ENCODE assay signal across 7 cellular contexts in the genomic region with DNA sequence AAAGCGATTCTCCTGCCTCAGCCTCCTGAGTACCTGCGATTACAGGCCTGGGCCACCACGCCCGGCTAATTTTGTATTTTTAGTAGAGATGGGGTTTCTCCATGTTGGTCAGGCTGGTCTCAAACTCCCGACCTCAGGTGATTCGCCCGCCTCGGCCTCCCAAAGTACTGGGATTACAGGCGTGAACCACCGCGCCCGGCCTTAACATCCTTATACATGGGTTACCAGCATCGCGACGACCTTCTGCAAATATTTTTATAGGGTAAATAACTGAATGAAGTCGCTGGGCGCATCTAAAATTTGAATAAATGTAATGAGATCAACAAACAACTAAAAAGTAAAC. TPM values are rescaled to one million over a fixed set of nuclear protein-coding genes. Genes with fewer than 3 reads are reported as not detected.
DNase-seq lines count a peak whose midpoint lies in the region; ATAC-seq and TF ChIP-seq lines count a peak whose summit lies in the region.
"Not testable (repeated sequence)": the region's sequence is repeated elsewhere in the genome, so short reads cannot be mapped to it uniquely, and the experiment has no call there.

No MANE protein-coding gene starts in this region.

- H3K9me2 ChIP-seq in GM23248 (ENCODE audit: insufficient read depth); SK-N-SH: not testable (repeated sequence)

- TF ChIP-seq EP300 in SK-N-SH (IDR thresholded peaks at IDR 0.05; ENCODE audit: borderline replicate concordance in 1 of 2, low read depth in 1 of 2, low read length in 1 of 2), result not testable (repeated sequence)

- peak overlapping the region; percentile 89 for H2AFZ ChIP-seq in GM23248
- H2AFZ ChIP-seq in SK-N-SH (ENCODE audit: low read depth), result peak overlapping the region; percentile 92; the same call in 1 of the 2 replicates

- DNase-seq in GM23248; SK-N-SH; immature natural killer cell; nephron progenitor cell; stimulated activated effector memory CD8-positive, alpha-beta T cell treated with anti-CD3 and anti-CD28 coated beads, Interleukin-12 subunit alpha, Interleukin-12 subunit beta, amount 100 ng/mL, for 72 hours (ENCODE audit: low spot score in 2 of 2): not testable (repeated sequence)
- DNase-seq in activated naive CD4-positive, alpha-beta T cell treated with anti-CD3 and anti-CD28 coated beads, Interleukin-2, amount 10 ng/mL, durations not matched to agents 7 days and 5 days, result peak; percentile 21

- H3K36me3 Mint-ChIP-seq in activated naive CD4-positive, alpha-beta T cell treated with anti-CD3 and anti-CD28 coated beads, Interleukin-2, amount 10 ng/mL, durations not matched to agents 7 days and 5 days; dendritic cell treated with granulocyte-macrophage colony-stimulating factor and Interleukin-4, amounts not matched to agents 40 ng/mL and 50 ng/mL, for 4 days (ENCODE audit: low read depth); immature natural killer cell; nephron progenitor cell (ENCODE audit: low read depth); stimulated activated effector memory CD8-positive, alpha-beta T cell treated with anti-CD3 and anti-CD28 coated beads, Interleukin-12 subunit alpha, Interleukin-12 subunit beta, amount 100 ng/mL, for 72 hours: not testable (repeated sequence)

- not testable (repeated sequence) for H3K4me1 ChIP-seq in GM23248 (ENCODE audit: insufficient read depth); SK-N-SH (ENCODE audit: control insufficient read depth in 1 of 2, insufficient read depth in 2 of 2, low read depth in 1 of 2, low read length in 1 of 2)

- H3K9ac ChIP-seq in GM23248, SK-N-SH: not testable (repeated sequence)

- POLR2A ChIA-PET in SK-N-SH (lab: Yijun Ruan, JAX), result interaction anchor here (0.5 to 1.8 kb wide), 8 partner anchors 24 to 691 kb away, joined by 3 to 25 read pairs (median 4); partner anchors contain the start of gene RHOBTB3

- H3K4me2 ChIP-seq in GM23248 (ENCODE audit: unreplicated experiment), result not testable (repeated sequence)
- peak overlapping the region; percentile 86 for H3K4me2 ChIP-seq in SK-N-SH

- not testable (repeated sequence) for ATAC-seq in stimulated activated effector memory CD8-positive, alpha-beta T cell treated with anti-CD3 and anti-CD28 coated beads, Interleukin-12 subunit alpha, Interleukin-12 subunit beta, amount 100 ng/mL, for 72 hours

- H3K27ac Mint-ChIP-seq in activated naive CD4-positive, alpha-beta T cell treated with anti-CD3 and anti-CD28 coated beads, Interleukin-2, amount 10 ng/mL, durations not matched to agents 7 days and 5 days, result peak overlapping the region; percentile 95
- peak overlapping the region; percentile 92 for H3K27ac Mint-ChIP-seq in dendritic cell treated with granulocyte-macrophage colony-stimulating factor and Interleukin-4, amounts not matched to agents 40 ng/mL and 50 ng/mL, for 4 days
- H3K27ac Mint-ChIP-seq in immature natural killer cell, result peak overlapping the region; percentile 90 to 95 (median 92)
- not testable (repeated sequence) for H3K27ac Mint-ChIP-seq in nephron progenitor cell
- H3K27ac Mint-ChIP-seq in stimulated activated effector memory CD8-positive, alpha-beta T cell treated with anti-CD3 and anti-CD28 coated beads, Interleukin-12 subunit alpha, Interleukin-12 subunit beta, amount 100 ng/mL, for 72 hours, result peak overlapping the region; percentile 91

- H4K20me1 ChIP-seq in GM23248 (ENCODE audit: insufficient read depth); SK-N-SH (ENCODE audit: insufficient read depth): not testable (repeated sequence)

- not testable (repeated sequence) for TF ChIP-seq CTCF in SK-N-SH (IDR thresholded peaks at IDR 0.05); nephron progenitor cell (IDR thresholded peaks at IDR 0.05)

- peak overlapping the region; percentile 75 for H3K4me3 ChIP-seq in GM23248
- peak overlapping the region in 1 of 2 experiments; percentile 66; a peak in 2 of 4 replicates for H3K4me3 ChIP-seq in SK-N-SH (ENCODE audit: low read depth in 2 of 2, low read length in 1 of 2)

- in situ Hi-C loops in GM23248 (cut with MboI), result not testable (repeated sequence)

- not testable (repeated sequence) for H3K9me3 ChIP-seq in GM23248 (ENCODE audit: low read depth); SK-N-SH

- TF ChIP-seq RAD21 in SK-N-SH (IDR thresholded peaks at IDR 0.05; ENCODE audit: low read length), result not testable (repeated sequence)

- not testable (repeated sequence) for H3K79me2 ChIP-seq in GM23248 (ENCODE audit: insufficient read depth); SK-N-SH (ENCODE audit: insufficient read depth)

- not testable (repeated sequence) for H3K36me3 ChIP-seq in GM23248 (ENCODE audit: low read depth); SK-N-SH (replicated peaks in 1 of 2; ENCODE audit: control insufficient read depth in 1 of 2, insufficient read depth in 2 of 2, low read length in 1 of 2)

- not testable (repeated sequence) for H3K27me3 ChIP-seq in GM23248 (replicated peaks; ENCODE audit: insufficient read depth); SK-N-SH (ENCODE audit: insufficient read depth)

- intact Hi-C loops in dendritic cell treated with granulocyte-macrophage colony-stimulating factor and Interleukin-4, amounts not matched to agents 40 ng/mL and 50 ng/mL, for 4 days (cut with micrococcal nuclease), result loop anchor here (2.0 to 10.0 kb wide), 3 partner anchors 197 to 959 kb away; partner anchors contain the start of gene ELL2

- 93% methylated on average over 16 to 17 of the region's 17 CpGs for WGBS in GM23248 (ENCODE audit: low coverage in 1 of 2, low lambda C conversion rate in 2 of 2, missing lambda C conversion rate in 2 of 2), 2 experiments
- 89% methylated on average over 17 of the region's 17 CpGs for WGBS in SK-N-SH (ENCODE audit: low lambda C conversion rate)

- peaks cover 45% of the 10 kb centered on the region for H3K4me1 Mint-ChIP-seq in activated naive CD4-positive, alpha-beta T cell treated with anti-CD3 and anti-CD28 coated beads, Interleukin-2, amount 10 ng/mL, durations not matched to agents 7 days and 5 days
- H3K4me1 Mint-ChIP-seq in dendritic cell treated with granulocyte-macrophage colony-stimulating factor and Interleukin-4, amounts not matched to agents 40 ng/mL and 50 ng/mL, for 4 days (ENCODE audit: low read depth); nephron progenitor cell: not testable (repeated sequence)
- H3K4me1 Mint-ChIP-seq in immature natural killer cell, result peaks cover 19 to 35% of the 10 kb centered on the region in 2 donors
- H3K4me1 Mint-ChIP-seq in stimulated activated effector memory CD8-positive, alpha-beta T cell treated with anti-CD3 and anti-CD28 coated beads, Interleukin-12 subunit alpha, Interleukin-12 subunit beta, amount 100 ng/mL, for 72 hours, result peaks cover 12% of the 10 kb centered on the region

- not testable (repeated sequence) for H3K9me3 Mint-ChIP-seq in activated naive CD4-positive, alpha-beta T cell treated with anti-CD3 and anti-CD28 coated beads, Interleukin-2, amount 10 ng/mL, durations not matched to agents 7 days and 5 days; dendritic cell treated with granulocyte-macrophage colony-stimulating factor and Interleukin-4, amounts not matched to agents 40 ng/mL and 50 ng/mL, for 4 days; immature natural killer cell; nephron progenitor cell; stimulated activated effector memory CD8-positive, alpha-beta T cell treated with anti-CD3 and anti-CD28 coated beads, Interleukin-12 subunit alpha, Interleukin-12 subunit beta, amount 100 ng/mL, for 72 hours

- H3K27ac ChIP-seq in GM23248, result 0 out of 2 replicates have a peak overlapping the region, but pooled peaks have one; percentile 9
- H3K27ac ChIP-seq in SK-N-SH (ENCODE audit: low read depth in 2 of 2, low read length in 1 of 2), result peak overlapping the region in 1 of 2 experiments; percentile 31; a peak in 1 of 4 replicates

- peak overlapping the region; percentile 77 for H3K4me3 Mint-ChIP-seq in activated naive CD4-positive, alpha-beta T cell treated with anti-CD3 and anti-CD28 coated beads, Interleukin-2, amount 10 ng/mL, durations not matched to agents 7 days and 5 days
- H3K4me3 Mint-ChIP-seq in dendritic cell treated with granulocyte-macrophage colony-stimulating factor and Interleukin-4, amounts not matched to agents 40 ng/mL and 50 ng/mL, for 4 days, result not testable (repeated sequence)
- H3K4me3 Mint-ChIP-seq in immature natural killer cell (peak overlapping the region; percentile 86 to 92 (median 88)), nephron progenitor cell (peak overlapping the region; percentile 28)
- H3K4me3 Mint-ChIP-seq in stimulated activated effector memory CD8-positive, alpha-beta T cell treated with anti-CD3 and anti-CD28 coated beads, Interleukin-12 subunit alpha, Interleukin-12 subunit beta, amount 100 ng/mL, for 72 hours, result peak overlapping the region; percentile 76

- CTCF ChIA-PET in SK-N-SH (lab: Yijun Ruan, JAX), result interaction anchor here (0.8 to 9.5 kb wide), 8 partner anchors 18 to 690 kb away, joined by 3 to 139 read pairs (median 7); partner anchors contain the start of gene RHOBTB3
- CTCF ChIA-PET in activated naive CD4-positive, alpha-beta T cell treated with anti-CD3 and anti-CD28 coated beads, Interleukin-2, amount 10 ng/mL, durations not matched to agents 7 days and 5 days (lab: Charles Lee), result interaction anchor here (0.7 to 3.3 kb wide), 11 partner anchors 11 to 466 kb away, joined by 3 to 15 read pairs (median 5); partner anchors contain the start of genes ARSK and SKIC3

- H3F3A ChIP-seq in GM23248 (ENCODE audit: insufficient read depth), result peaks cover 29% of the 10 kb centered on the region
- H3F3A ChIP-seq in SK-N-SH (replicated peaks; ENCODE audit: insufficient read depth), result peaks cover 13% of the 10 kb centered on the region

- H3K27me3 Mint-ChIP-seq in activated naive CD4-positive, alpha-beta T cell treated with anti-CD3 and anti-CD28 coated beads, Interleukin-2, amount 10 ng/mL, durations not matched to agents 7 days and 5 days; dendritic cell treated with granulocyte-macrophage colony-stimulating factor and Interleukin-4, amounts not matched to agents 40 ng/mL and 50 ng/mL, for 4 days; nephron progenitor cell (ENCODE audit: low read depth, poor library complexity): not testable (repeated sequence)
- H3K27me3 Mint-ChIP-seq in immature natural killer cell (ENCODE audit: low read depth in 3 of 3), result peaks cover 4 to 12% (median 8%) of the 10 kb centered on the region in 3 donors

RNA-seq across cellular contexts. Expression of gene RFESD, which starts 0.4 kb away (rescaled TPM):
- 0.38 and 1.2 TPM in 2 replicates for total RNA-seq in GM23248 (2014; rRNA removed; shearing (Covaris generic))
- 4.6 and 6.6 TPM in 2 replicates for polyA plus RNA-seq in GM23248 (2016; fragmentation: Nextera tagmentation; extraction: Ambion mirVana)
- polyA plus RNA-seq in SK-N-SH (2012; rRNA removed), result 1.8 and 3.1 TPM in 2 replicates
- 3.0 and 3.6 TPM in 2 replicates for polyA plus RNA-seq in SK-N-SH (2012; cell fraction: cytosol; rRNA removed)
- polyA plus RNA-seq in SK-N-SH (2012; cell fraction: nucleus; rRNA removed), result 0.66 and 2.2 TPM in 2 replicates
- 1 to 10 TPM in 2 of 3 donors, under 1 TPM in 1; 0.98 to 9.3 (median 2.4) TPM for polyA plus RNA-seq in immature natural killer cell

RNA-seq across cellular contexts. Expression of gene GPR150, which starts 26.3 kb away (rescaled TPM):
- total RNA-seq in GM23248 (2014; rRNA removed; shearing (Covaris generic)), result 1.1 TPM in 1 of 2 replicates, not detected in the other
- 0.25 and 0.35 TPM in 2 replicates for polyA plus RNA-seq in GM23248 (2016; fragmentation: Nextera tagmentation; extraction: Ambion mirVana)
- 0.06 and 0.07 TPM in 2 replicates for polyA plus RNA-seq in SK-N-SH (2012; rRNA removed)
- polyA plus RNA-seq in SK-N-SH (2012; cell fraction: cytosol; rRNA removed), result 0.07 and 0.08 TPM in 2 replicates
- 0.08 and 0.14 TPM in 2 replicates for polyA plus RNA-seq in SK-N-SH (2012; cell fraction: nucleus; rRNA removed)
- 1 to 10 TPM in 2 of 3 donors, under 1 TPM in 1; 0.94 to 1.9 (median 1.2) TPM for polyA plus RNA-seq in immature natural killer cell

RNA-seq across cellular contexts. Expression of gene SPATA9, which starts 36.6 kb away (rescaled TPM):
- total RNA-seq in GM23248 (2014; rRNA removed; shearing (Covaris generic)), result 0.22 TPM in 1 of 2 replicates, not detected in the other
- 0.71 and 0.96 TPM in 2 replicates for polyA plus RNA-seq in GM23248 (2016; fragmentation: Nextera tagmentation; extraction: Ambion mirVana)
- 0.07 and 0.13 TPM in 2 replicates for polyA plus RNA-seq in SK-N-SH (2012; rRNA removed)
- 0.14 and 0.21 TPM in 2 replicates for polyA plus RNA-seq in SK-N-SH (2012; cell fraction: cytosol; rRNA removed)
- 0.23 and 0.63 TPM in 2 replicates for polyA plus RNA-seq in SK-N-SH (2012; cell fraction: nucleus; rRNA removed)
- polyA plus RNA-seq in immature natural killer cell, result 1 to 10 TPM in 2 of 3 donors, not detected in 1; 1.4 to 1.6 TPM
